ENCODE assay signal across 8 cellular contexts in genomic region chr17:50096092-50096491, GRCh38. TPM values are rescaled to one million over a fixed set of nuclear protein-coding genes. Genes with fewer than 3 reads are reported as not detected.
DNase-seq lines count a peak whose midpoint lies in the region; ATAC-seq and TF ChIP-seq lines count a peak whose summit lies in the region.

No MANE protein-coding gene starts in this region.

- H3K36me3 ChIP-seq in colonic mucosa (no peaks in the 10 kb centered on the region), mucosa of descending colon (ENCODE audit: low read depth) (peaks cover 3% of the 10 kb centered on the region), urinary bladder (ENCODE audit: insufficient read depth) (no peaks in the 10 kb centered on the region)

- no peaks in the 10 kb centered on the region for H3K9me3 Mint-ChIP-seq in activated T-cell treated with anti-CD3 and anti-CD28 coated beads, Interleukin-2, amount 50 U/mL, for 72 hours

- no peak overlapping the region for H3K27ac ChIP-seq in colonic mucosa
- no peak overlapping the region for H3K27ac ChIP-seq in urinary bladder (ENCODE audit: low read depth)
- H3K27ac ChIP-seq in foreskin keratinocyte, result no peak overlapping the region

- no peak for DNase-seq in activated T-cell treated with anti-CD3 and anti-CD28 coated beads, Interleukin-2, amount 50 U/mL, for 72 hours
- DNase-seq in activated T-cell treated with anti-CD3 and anti-CD28 coated beads, Interleukin-2, amount 50 U/mL, for 1 hour, result no peak
- no peak for DNase-seq in colonic mucosa
- DNase-seq in mucosa of descending colon, result peak; percentile 34 to 59 (median 56)
- DNase-seq in foreskin keratinocyte, result no peak

- peak overlapping the region; percentile 84 to 88 for H3K9ac ChIP-seq in colonic mucosa (ENCODE audit: low read depth in 2 of 2, low read length in 2 of 2)

- H3K27me3 ChIP-seq in colonic mucosa (no peaks in the 10 kb centered on the region), foreskin keratinocyte (no peaks in the 10 kb centered on the region)

- H3K4me1 Mint-ChIP-seq in activated T-cell treated with anti-CD3 and anti-CD28 coated beads, Interleukin-2, amount 50 U/mL, for 72 hours (ENCODE audit: low read depth), result peaks cover 26% of the 10 kb centered on the region

- no peak for ATAC-seq in activated T-cell treated with anti-CD3 and anti-CD28 coated beads, Interleukin-2, amount 50 U/mL, for 72 hours (replicated peaks in 1 of 2)
- ATAC-seq in mucosa of descending colon (no peak), foreskin keratinocyte (no peak), GM18519 (IDR thresholded peaks at IDR 0.05; ENCODE audit: low FRiP score, unreplicated experiment) (no peak), GM18867 (IDR thresholded peaks at IDR 0.05; ENCODE audit: unreplicated experiment) (no peak)

- H3K4me1 ChIP-seq in colonic mucosa, result peaks cover 25% of the 10 kb centered on the region
- H3K4me1 ChIP-seq in mucosa of descending colon (ENCODE audit: low read depth), result peaks cover 43% of the 10 kb centered on the region
- no peaks in the 10 kb centered on the region for H3K4me1 ChIP-seq in urinary bladder (ENCODE audit: insufficient read depth)
- no peaks in the 10 kb centered on the region for H3K4me1 ChIP-seq in foreskin keratinocyte

- H3K9me3 ChIP-seq in colonic mucosa (no peaks in the 10 kb centered on the region), mucosa of descending colon (no peaks in the 10 kb centered on the region)

- intact Hi-C loops in colonic mucosa (cut with DNase I) (loop anchor here (5.0 to 10.0 kb wide), 2 partner anchors 56 to 199 kb away; partner anchors contain the start of gene PPP1R9B), mucosa of descending colon (cut with DNase I, micrococcal nuclease) (loop anchor here in 1 of 2 donors (10.0 kb wide), 1 partner anchor 209 kb away; no protein-coding TSS in a partner anchor)

- H3K4me3 ChIP-seq in colonic mucosa (peak overlapping the region; percentile 77), mucosa of descending colon (peak overlapping the region; percentile 88), urinary bladder (ENCODE audit: low read depth, low read length) (peak overlapping the region; percentile 97)

- no peaks in the 10 kb centered on the region for H3K36me3 Mint-ChIP-seq in activated T-cell treated with anti-CD3 and anti-CD28 coated beads, Interleukin-2, amount 50 U/mL, for 72 hours (ENCODE audit: insufficient read depth in 2 of 2)

- TF ChIP-seq CTCF in colonic mucosa (IDR thresholded peaks at IDR 0.05) (no peak), mucosa of descending colon (IDR thresholded peaks at IDR 0.05) (no peak), foreskin keratinocyte (conservative IDR thresholded peaks at IDR 0.05) (no peak)

- H3K27me3 Mint-ChIP-seq in activated T-cell treated with anti-CD3 and anti-CD28 coated beads, Interleukin-2, amount 50 U/mL, for 72 hours (ENCODE audit: low read depth), result no peaks in the 10 kb centered on the region

- H3K4me3 Mint-ChIP-seq in activated T-cell treated with anti-CD3 and anti-CD28 coated beads, Interleukin-2, amount 50 U/mL, for 72 hours, result peak overlapping the region; percentile 94 to 98

- 16% methylated on average over 6 of the region's 6 CpGs for WGBS in urinary bladder

- H3K27ac Mint-ChIP-seq in activated T-cell treated with anti-CD3 and anti-CD28 coated beads, Interleukin-2, amount 50 U/mL, for 72 hours, result no peak overlapping the region

RNA-seq across cellular contexts. Expression of gene PDK2, which starts 0.9 kb away (rescaled TPM):
- 10 to 100 TPM; 26.6 to 34.6 TPM for total RNA-seq in activated T-cell treated with anti-CD3 and anti-CD28 coated beads, Interleukin-2, amount 50 U/mL, for 72 hours
- total RNA-seq in colonic mucosa (10 to 100 TPM; 48.8 to 56.4 TPM), mucosa of descending colon (10 to 100 TPM; 51.0 to 91.6 (median 72.6) TPM), urinary bladder (15.9 TPM), foreskin keratinocyte (7.3 and 7.5 TPM in 2 replicates)
- polyA plus RNA-seq in urinary bladder (55.0 TPM), foreskin keratinocyte (6.9 and 7.5 TPM in 2 replicates)

RNA-seq across cellular contexts. Expression of gene SAMD14, which starts 33.9 kb away (rescaled TPM):
- 1 to 10 TPM; 3.3 to 6.9 TPM for total RNA-seq in activated T-cell treated with anti-CD3 and anti-CD28 coated beads, Interleukin-2, amount 50 U/mL, for 72 hours
- total RNA-seq in colonic mucosa (1 to 10 TPM in 1 of 2 donors, under 1 TPM in 1; 0.77 to 2.3 TPM), mucosa of descending colon (1 to 10 TPM in 2 of 3 donors, under 1 TPM in 1; 0.52 to 2.6 (median 1.2) TPM), urinary bladder (2.2 TPM), foreskin keratinocyte (0.99 and 2.4 TPM in 2 replicates)
- polyA plus RNA-seq in urinary bladder (3.7 TPM), foreskin keratinocyte (1.4 and 2.4 TPM in 2 replicates)

RNA-seq across cellular contexts. Expression of gene ITGA3, which starts 40.2 kb away (rescaled TPM):
- total RNA-seq in activated T-cell treated with anti-CD3 and anti-CD28 coated beads, Interleukin-2, amount 50 U/mL, for 72 hours, result 10 to 100 TPM; 16.6 to 16.9 TPM
- 100 to 1,000 TPM; 111 to 116 TPM for total RNA-seq in colonic mucosa
- 100 to 1,000 TPM; 108 to 170 (median 108) TPM for total RNA-seq in mucosa of descending colon
- total RNA-seq in urinary bladder, result 26.0 TPM
- polyA plus RNA-seq in urinary bladder, result 54.9 TPM
- 1,046 and 1,112 TPM in 2 replicates for total RNA-seq in foreskin keratinocyte
- 633 and 656 TPM in 2 replicates for polyA plus RNA-seq in foreskin keratinocyte

RNA-seq across cellular contexts. Expression of gene PPP1R9B, which starts 54.4 kb away (rescaled TPM):
- 100 to 1,000 TPM; 111 to 128 TPM for total RNA-seq in activated T-cell treated with anti-CD3 and anti-CD28 coated beads, Interleukin-2, amount 50 U/mL, for 72 hours
- total RNA-seq in colonic mucosa (10 to 100 TPM; 36.6 to 43.2 TPM), mucosa of descending colon (10 to 100 TPM; 27.3 to 47.5 (median 33.1) TPM), urinary bladder (16.6 TPM), foreskin keratinocyte (32.9 and 36.0 TPM in 2 replicates)
- polyA plus RNA-seq in urinary bladder (29.6 TPM), foreskin keratinocyte (21.2 and 21.5 TPM in 2 replicates)

Comparison
In these comparisons a context has a peak if more than half of its experiments do, and no peak if none do; other contexts are left out.
1. DNase-seq: peak in mucosa of descending colon (3 of 3); none in activated T-cell treated with anti-CD3 and anti-CD28 coated beads, Interleukin-2, amount 50 U/mL, for 72 hours (0 of 2), activated T-cell treated with anti-CD3 and anti-CD28 coated beads, Interleukin-2, amount 50 U/mL, for 1 hour (single experiment), colonic mucosa (single experiment) and foreskin keratinocyte (0 of 2).
2. Peak in every context shown above with its lines, with median percentiles within 50 percentile points of each other: H3K4me3 ChIP-seq.